8 cellular contexts compared by ENCODE assay signal in genomic region chr7:55951637-55952351, GRCh38. TPM values are rescaled to one million over a fixed set of nuclear protein-coding genes. Genes with fewer than 3 reads are reported as not detected.
DNase-seq lines count a peak whose midpoint lies in the region; ATAC-seq and TF ChIP-seq lines count a peak whose summit lies in the region.

Gene MRPS17, plus strand, starts transcription at chr7:55951877. Its CDS starts 1,319 bp downstream, at chr7:55953196.

- H3F3A ChIP-seq in PC-3 (ENCODE audit: low read length, unreplicated experiment): no peaks in the 10 kb centered on the region

- peaks cover 5 to 15% (median 11%) of the 10 kb centered on the region in 3 donors for H3K4me1 Mint-ChIP-seq in IgD-negative memory B cell

- H3K36me3 Mint-ChIP-seq in IgD-negative memory B cell: peaks cover 4% of the 10 kb centered on the region

- no peak for TF ChIP-seq CTCF in PC-3 (conservative IDR thresholded peaks at IDR 0.05; ENCODE audit: low read depth, low read length)
- no peak for TF ChIP-seq CTCF in epithelial cell of proximal tubule (conservative IDR thresholded peaks at IDR 0.05; ENCODE audit: low read depth, low read length)

- peaks cover 17% of the 10 kb centered on the region; the same call in 1 of the 2 replicates for H3K36me3 ChIP-seq in PC-3 (ENCODE audit: low read depth, low read length)

- H3K4me3 ChIP-seq in PC-3 (ENCODE audit: low read length): peak within 1 kb of the TSS; percentile 97
- H3K4me3 ChIP-seq in epithelial cell of proximal tubule (ENCODE audit: low read depth, low read length): peak within 1 kb of the TSS; percentile 98

- H3K4me2 ChIP-seq in PC-3 (ENCODE audit: low read length): peak within 1 kb of the TSS; percentile 82

- H3K9me2 ChIP-seq in PC-3 (replicated peaks; ENCODE audit: low read length): no peaks in the 10 kb centered on the region

- no peaks in the 10 kb centered on the region for H3K9me3 ChIP-seq in PC-3 (ENCODE audit: low read length)

- no peaks in the 10 kb centered on the region for H3K4me1 ChIP-seq in PC-3 (ENCODE audit: insufficient read depth, low read length)

- peak within 1 kb of the TSS; percentile 97 for H3K9ac ChIP-seq in PC-3 (ENCODE audit: low read length)

- H3K79me2 ChIP-seq in PC-3 (ENCODE audit: low read length): peaks cover 23% of the 10 kb centered on the region

- peak; percentile 82 for DNase-seq in DMS153 (lab: John Stamatoyannopoulos, UW)
- DNase-seq in PC-3: peak; percentile 90
- DNase-seq in activated T-cell treated with anti-CD3 and anti-CD28 coated beads for 48 hours (ENCODE audit: low read depth): peak; percentile 89
- DNase-seq in epithelial cell of proximal tubule (ENCODE audit: low read depth): peak; percentile 37
- peak; percentile 93 for DNase-seq in mucosa of gallbladder (ENCODE audit: low spot score)
- DNase-seq in stimulated activated CD8-positive, alpha-beta memory T cell treated with anti-CD3 and anti-CD28 coated beads, Interleukin-4, amount 100 ng/mL, for 4 hours (ENCODE audit: low read depth in 2 of 2, low spot score in 1 of 2): peak; percentile 85 to 88

- TSS peak; percentile 73 for BruUV-seq in PC-3 (replicated peaks; lab: Mats Ljungman, UMichigan)

- peak within 1 kb of the TSS; percentile 49 for H3K27ac ChIP-seq in PC-3 (ENCODE audit: low read length)

- H2AFZ ChIP-seq in PC-3 (ENCODE audit: low read length): peak within 1 kb of the TSS; percentile 74

- peak; percentile 100 for ATAC-seq in GM21529 (IDR thresholded peaks at IDR 0.05; ENCODE audit: unreplicated experiment)
- peak; percentile 100 for ATAC-seq in PC-3

- no peaks in the 10 kb centered on the region for H3K27me3 ChIP-seq in PC-3 (ENCODE audit: low read length)

- H3K9me3 Mint-ChIP-seq in IgD-negative memory B cell: peaks cover 0 to 2% (median 0%) of the 10 kb centered on the region in 3 donors

- intact Hi-C loops in PC-3 (cut with micrococcal nuclease): loop anchor here (1.0 kb wide), 1 partner anchor 64 kb away; the partner anchor contains the start of gene ZNF713

- no peaks in the 10 kb centered on the region for H4K20me1 ChIP-seq in PC-3 (ENCODE audit: low read length)

- peak within 1 kb of the TSS; percentile 77 to 98 (median 96) for H3K27ac Mint-ChIP-seq in IgD-negative memory B cell

- no peaks in the 10 kb centered on the region for H3K27me3 Mint-ChIP-seq in IgD-negative memory B cell

- CTCF ChIA-PET in PC-3 (lab: Charles Lee): no interaction called here

- POLR2A ChIA-PET in PC-3 (lab: Charles Lee; ENCODE audit: unreplicated experiment): no interaction called here

- H3K4me3 Mint-ChIP-seq in IgD-negative memory B cell: peak within 1 kb of the TSS; percentile 85 to 98 (median 94)

RNA-seq across cellular contexts. Expression of gene MRPS17, which starts in this region (rescaled TPM):
- polyA plus RNA-seq in IgD-negative memory B cell: 19.9 TPM
- total RNA-seq in PC-3 (2014; rRNA removed) (16.9 and 20.1 TPM in 2 replicates), epithelial cell of proximal tubule (11.5 and 17.9 TPM in 2 replicates), mucosa of gallbladder (10.8 TPM)

Comparison
In these comparisons a context has a peak if more than half of its experiments do, and no peak if none do; other contexts are left out.
1. Peak in every context shown above with its lines: DNase-seq, ATAC-seq, H3K4me3 ChIP-seq and H3K27ac ChIP-seq.
2. DNase-seq: peak in every context shown above with its lines; median percentile 93 in mucosa of gallbladder; 90 in PC-3; 89 in activated T-cell treated with anti-CD3 and anti-CD28 coated beads for 48 hours; 86 in stimulated activated CD8-positive, alpha-beta memory T cell treated with anti-CD3 and anti-CD28 coated beads, Interleukin-4, amount 100 ng/mL, for 4 hours; 82 in DMS153; 37 in epithelial cell of proximal tubule.